34 cellular contexts compared by ENCODE assay signal in genomic region chr6:49815166-49815565, GRCh38. TPM values are rescaled to one million over a fixed set of nuclear protein-coding genes. Genes with fewer than 3 reads are reported as not detected.
"Had no signal": no experiment of that assay in that cellular context is flagged by ENCODE, and none has a peak within 500 bp of the region (broad histone marks: within the 10 kb centered on the region; RNA-seq: fewer than 3 reads in every experiment).

No MANE protein-coding gene starts in this region.

- H3K9me3 Mint-ChIP-seq: stimulated activated naive CD8-positive, alpha-beta T cell treated with anti-CD3 and anti-CD28 coated beads, Interleukin-15, Interleukin-2, amounts not matched to agents 100 ng/mL and 50 ng/mL, for 24 hours had no signal

- H3K27ac ChIP-seq: stomach, suprapubic skin, testis, thoracic aorta, thyroid gland, tibial artery, tibial nerve, transverse colon, upper lobe of left lung, upper lobe of right lung, uterus, vagina had no signal

- H3K9me3 ChIP-seq: suprapubic skin, testis, thoracic aorta, thyroid gland, tibial artery, tibial nerve, transverse colon, upper lobe of left lung, upper lobe of right lung, uterus, vagina had no signal

- H3K36me3 ChIP-seq: stomach, suprapubic skin, thoracic aorta, thyroid gland, tibial artery, tibial nerve, transverse colon, upper lobe of left lung, upper lobe of right lung, uterus, vagina had no signal

- FAIRE-seq: urothelium cell line had no signal

- H3K27me3 Mint-ChIP-seq: stimulated activated memory B cell treated with anti-CD40 and anti-IgM and Interleukin-4, amounts not matched to agents 10 μg/mL and 1 μg/mL and 100 μg/mL, for 72 hours; stimulated activated naive B cell treated with anti-CD40 and anti-IgM and Interleukin-4, amounts not matched to agents 10 μg/mL and 1 μg/mL and 100 μg/mL, for 72 hours; stimulated activated naive CD8-positive, alpha-beta T cell treated with anti-CD3 and anti-CD28 coated beads, Interleukin-15, amount 100 ng/mL, for 72 hours; stimulated activated naive CD8-positive, alpha-beta T cell treated with anti-CD3 and anti-CD28 coated beads, Interleukin-15, Interleukin-2, amounts not matched to agents 100 ng/mL and 50 ng/mL, for 24 hours; type B pancreatic cell had no signal

- H3K4me3 ChIP-seq: stomach, suprapubic skin, testis, thoracic aorta, thyroid gland, tibial artery, tibial nerve, transverse colon, upper lobe of left lung, upper lobe of right lung, uterus, vagina had no signal

- H3K27ac Mint-ChIP-seq: stimulated activated effector memory CD8-positive, alpha-beta T cell treated with anti-CD3 and anti-CD28 coated beads, Interleukin-12 subunit alpha, Interleukin-12 subunit beta, amount 100 ng/mL, for 72 hours; stimulated activated memory B cell treated with anti-CD40 and anti-IgM and Interleukin-4, amounts not matched to agents 10 μg/mL and 1 μg/mL and 100 μg/mL, for 72 hours; stimulated activated naive B cell treated with anti-CD40 and anti-IgM and Interleukin-4, amounts not matched to agents 10 μg/mL and 1 μg/mL and 100 μg/mL, for 72 hours; stimulated activated naive CD8-positive, alpha-beta T cell treated with anti-CD3 and anti-CD28 coated beads, Interleukin-15, Interleukin-2, amounts not matched to agents 100 ng/mL and 50 ng/mL, for 24 hours; type B pancreatic cell had no signal

- DNase-seq: stimulated activated CD4-positive, alpha-beta T cell treated with anti-CD3 and anti-CD28 coated beads, Interleukin-2, amount 100 ng/mL, for 48 hours; stimulated activated CD4-positive, alpha-beta T cell treated with anti-CD3 and anti-CD28 coated beads, Interleukin-4, amount 100 ng/mL, for 1 hour; stimulated activated CD4-positive, alpha-beta T cell treated with anti-CD3 and anti-CD28 coated beads, Interleukin-4, amount 100 ng/mL, for 24 hours; stimulated activated CD4-positive, alpha-beta T cell treated with anti-CD3 and anti-CD28 coated beads, Interleukin-4, amount 100 ng/mL, for 4 hours; stimulated activated CD8-positive, alpha-beta memory T cell treated with anti-CD3 and anti-CD28 coated beads, Interleukin-4, amount 100 ng/mL, for 48 hours; stimulated activated naive B cell treated with anti-CD40 and anti-IgM and Interleukin-4, amounts not matched to agents 10 μg/mL and 1 μg/mL and 100 μg/mL, for 72 hours; stimulated activated naive CD4-positive, alpha-beta T cell; stimulated activated naive CD4-positive, alpha-beta T cell treated with Interleukin-2 at 50 U/mL for 16 hours; stimulated activated naive CD8-positive, alpha-beta T cell treated with anti-CD3 and anti-CD28 coated beads, Interleukin-15, amount 100 ng/mL, for 72 hours; stimulated activated naive CD8-positive, alpha-beta T cell treated with anti-CD3 and anti-CD28 coated beads, Interleukin-15, Interleukin-2, amounts not matched to agents 100 U/mL and 50 U/mL, for 24 hours; stomach; substantia nigra; testis; thyroid gland; tibial artery; transverse colon; trophoblast cell; upper lobe of left lung; upper lobe of right lung; uterus had no signal

- H3K36me3 Mint-ChIP-seq: stimulated activated effector memory CD8-positive, alpha-beta T cell treated with anti-CD3 and anti-CD28 coated beads, Interleukin-12 subunit alpha, Interleukin-12 subunit beta, amount 100 ng/mL, for 72 hours; stimulated activated memory B cell treated with anti-CD40 and anti-IgM and Interleukin-4, amounts not matched to agents 10 μg/mL and 1 μg/mL and 100 μg/mL, for 72 hours; stimulated activated naive B cell treated with anti-CD40 and anti-IgM and Interleukin-4, amounts not matched to agents 10 μg/mL and 1 μg/mL and 100 μg/mL, for 72 hours; type B pancreatic cell had no signal

- H3K4me1 Mint-ChIP-seq: stimulated activated effector memory CD8-positive, alpha-beta T cell treated with anti-CD3 and anti-CD28 coated beads, Interleukin-12 subunit alpha, Interleukin-12 subunit beta, amount 100 ng/mL, for 72 hours; stimulated activated memory B cell treated with anti-CD40 and anti-IgM and Interleukin-4, amounts not matched to agents 10 μg/mL and 1 μg/mL and 100 μg/mL, for 72 hours; stimulated activated naive B cell treated with anti-CD40 and anti-IgM and Interleukin-4, amounts not matched to agents 10 μg/mL and 1 μg/mL and 100 μg/mL, for 72 hours; stimulated activated naive CD8-positive, alpha-beta T cell treated with anti-CD3 and anti-CD28 coated beads, Interleukin-15, amount 100 ng/mL, for 72 hours had no signal

- H3K27me3 ChIP-seq: stomach, suprapubic skin, testis, thyroid gland, tibial artery, tibial nerve, transverse colon, upper lobe of left lung, upper lobe of right lung, uterus, vagina had no signal

- H3K4me1 ChIP-seq: stomach, suprapubic skin, testis, thyroid gland, tibial artery, tibial nerve, transverse colon, upper lobe of left lung, upper lobe of right lung, uterus, vagina had no signal

- ATAC-seq: stimulated activated effector memory CD8-positive, alpha-beta T cell treated with anti-CD3 and anti-CD28 coated beads, Interleukin-12 subunit alpha, Interleukin-12 subunit beta, amount 100 ng/mL, for 72 hours; stimulated activated memory B cell treated with anti-CD40 and anti-IgM and Interleukin-4, amounts not matched to agents 10 μg/mL and 1 μg/mL and 100 μg/mL, for 72 hours; stimulated activated naive B cell treated with anti-CD40 and anti-IgM and Interleukin-4, amounts not matched to agents 10 μg/mL and 1 μg/mL and 100 μg/mL, for 72 hours; stimulated activated naive CD8-positive, alpha-beta T cell treated with anti-CD3 and anti-CD28 coated beads, Interleukin-15, amount 100 ng/mL, for 72 hours; stimulated activated naive CD8-positive, alpha-beta T cell treated with anti-CD3 and anti-CD28 coated beads, Interleukin-15, Interleukin-2, amounts not matched to agents 100 U/mL and 50 U/mL, for 24 hours; upper lobe of right lung had no signal

- H3K4me3 Mint-ChIP-seq: stimulated activated effector memory CD8-positive, alpha-beta T cell treated with anti-CD3 and anti-CD28 coated beads, Interleukin-12 subunit alpha, Interleukin-12 subunit beta, amount 100 ng/mL, for 72 hours; stimulated activated memory B cell treated with anti-CD40 and anti-IgM and Interleukin-4, amounts not matched to agents 10 μg/mL and 1 μg/mL and 100 μg/mL, for 72 hours; stimulated activated naive B cell treated with anti-CD40 and anti-IgM and Interleukin-4, amounts not matched to agents 10 μg/mL and 1 μg/mL and 100 μg/mL, for 72 hours; stimulated activated naive CD8-positive, alpha-beta T cell treated with anti-CD3 and anti-CD28 coated beads, Interleukin-15, amount 100 ng/mL, for 72 hours; stimulated activated naive CD8-positive, alpha-beta T cell treated with anti-CD3 and anti-CD28 coated beads, Interleukin-15, Interleukin-2, amounts not matched to agents 100 ng/mL and 50 ng/mL, for 24 hours; type B pancreatic cell had no signal

RNA-seq across cellular contexts. Expression of gene PGK2, which starts 28.1 kb away (rescaled TPM):
- total RNA-seq: stomach, subcutaneous adipose tissue, suprapubic skin, temporal lobe, thoracic aorta, tibial nerve, transverse colon, upper lobe of left lung, upper lobe of right lung, urinary bladder, vagina had no signal
- polyA plus RNA-seq: stomach, thymus, urinary bladder had no signal

RNA-seq across cellular contexts. Expression of gene CRISP1, which starts 51.2 kb away (rescaled TPM):
- total RNA-seq: stomach, subcutaneous adipose tissue, suprapubic skin, temporal lobe, thoracic aorta, thyroid gland, tibial nerve, transverse colon, upper lobe of left lung, upper lobe of right lung, ureter, urinary bladder, uterus, vagina had no signal
- polyA plus RNA-seq: stomach, urinary bladder had no signal
